ENCODE assay signal across 1 cellular context in the genomic region with DNA sequence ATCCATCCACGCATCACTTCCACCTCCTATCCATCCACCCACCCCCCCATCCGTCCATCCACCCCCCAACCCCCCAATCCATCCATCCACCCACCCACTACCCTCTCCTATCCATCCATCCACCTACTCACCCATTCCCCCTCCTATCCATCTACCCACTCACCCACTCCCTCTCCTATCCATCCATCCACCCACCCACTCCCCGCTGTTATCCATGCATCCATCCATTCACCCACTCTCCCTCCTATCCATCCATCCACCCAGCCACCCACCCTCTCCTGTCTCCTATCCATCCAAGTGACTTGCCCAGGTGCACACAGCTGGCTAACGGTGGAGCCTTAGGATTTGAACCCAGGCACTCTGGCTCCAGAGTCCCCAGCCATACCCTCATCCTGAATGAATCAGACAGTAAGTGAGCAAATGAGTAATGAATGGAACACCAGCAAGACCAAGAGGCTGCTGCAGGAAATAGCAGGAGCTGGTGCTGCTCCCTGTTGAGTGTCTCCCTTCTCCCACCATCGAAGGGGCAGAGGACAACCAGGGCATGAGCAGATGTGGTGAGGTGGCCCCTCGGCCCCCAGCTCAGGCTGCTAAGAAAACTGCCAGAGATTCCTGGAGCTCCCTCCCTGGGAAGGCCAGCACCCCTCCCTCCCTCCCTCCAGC.
TF ChIP-seq lines count a peak whose summit lies in the region.

No MANE protein-coding gene starts in this region.

TF ChIP-seq in HCT116, 20 proteins besides CTCF, POLR2A, EP300 and RAD21 (continued from another document):
- TF ChIP-seq, protein P1, sequence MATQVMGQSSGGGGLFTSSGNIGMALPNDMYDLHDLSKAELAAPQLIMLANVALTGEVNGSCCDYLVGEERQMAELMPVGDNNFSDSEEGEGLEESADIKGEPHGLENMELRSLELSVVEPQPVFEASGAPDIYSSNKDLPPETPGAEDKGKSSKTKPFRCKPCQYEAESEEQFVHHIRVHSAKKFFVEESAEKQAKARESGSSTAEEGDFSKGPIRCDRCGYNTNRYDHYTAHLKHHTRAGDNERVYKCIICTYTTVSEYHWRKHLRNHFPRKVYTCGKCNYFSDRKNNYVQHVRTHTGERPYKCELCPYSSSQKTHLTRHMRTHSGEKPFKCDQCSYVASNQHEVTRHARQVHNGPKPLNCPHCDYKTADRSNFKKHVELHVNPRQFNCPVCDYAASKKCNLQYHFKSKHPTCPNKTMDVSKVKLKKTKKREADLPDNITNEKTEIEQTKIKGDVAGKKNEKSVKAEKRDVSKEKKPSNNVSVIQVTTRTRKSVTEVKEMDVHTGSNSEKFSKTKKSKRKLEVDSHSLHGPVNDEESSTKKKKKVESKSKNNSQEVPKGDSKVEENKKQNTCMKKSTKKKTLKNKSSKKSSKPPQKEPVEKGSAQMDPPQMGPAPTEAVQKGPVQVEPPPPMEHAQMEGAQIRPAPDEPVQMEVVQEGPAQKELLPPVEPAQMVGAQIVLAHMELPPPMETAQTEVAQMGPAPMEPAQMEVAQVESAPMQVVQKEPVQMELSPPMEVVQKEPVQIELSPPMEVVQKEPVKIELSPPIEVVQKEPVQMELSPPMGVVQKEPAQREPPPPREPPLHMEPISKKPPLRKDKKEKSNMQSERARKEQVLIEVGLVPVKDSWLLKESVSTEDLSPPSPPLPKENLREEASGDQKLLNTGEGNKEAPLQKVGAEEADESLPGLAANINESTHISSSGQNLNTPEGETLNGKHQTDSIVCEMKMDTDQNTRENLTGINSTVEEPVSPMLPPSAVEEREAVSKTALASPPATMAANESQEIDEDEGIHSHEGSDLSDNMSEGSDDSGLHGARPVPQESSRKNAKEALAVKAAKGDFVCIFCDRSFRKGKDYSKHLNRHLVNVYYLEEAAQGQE (IDR thresholded peaks at IDR 0.05; ENCODE audit: low read depth): no peak
- TF ChIP-seq ZNF274 (IDR thresholded peaks at IDR 0.05; ENCODE audit: low read depth, low read length) (no peak), FOSL1 (IDR thresholded peaks at IDR 0.05; ENCODE audit: low read depth) (no peak), EZH2 (IDR thresholded peaks at IDR 0.05) (no peak)
